20 cellular contexts compared by ENCODE assay signal in the genomic region with DNA sequence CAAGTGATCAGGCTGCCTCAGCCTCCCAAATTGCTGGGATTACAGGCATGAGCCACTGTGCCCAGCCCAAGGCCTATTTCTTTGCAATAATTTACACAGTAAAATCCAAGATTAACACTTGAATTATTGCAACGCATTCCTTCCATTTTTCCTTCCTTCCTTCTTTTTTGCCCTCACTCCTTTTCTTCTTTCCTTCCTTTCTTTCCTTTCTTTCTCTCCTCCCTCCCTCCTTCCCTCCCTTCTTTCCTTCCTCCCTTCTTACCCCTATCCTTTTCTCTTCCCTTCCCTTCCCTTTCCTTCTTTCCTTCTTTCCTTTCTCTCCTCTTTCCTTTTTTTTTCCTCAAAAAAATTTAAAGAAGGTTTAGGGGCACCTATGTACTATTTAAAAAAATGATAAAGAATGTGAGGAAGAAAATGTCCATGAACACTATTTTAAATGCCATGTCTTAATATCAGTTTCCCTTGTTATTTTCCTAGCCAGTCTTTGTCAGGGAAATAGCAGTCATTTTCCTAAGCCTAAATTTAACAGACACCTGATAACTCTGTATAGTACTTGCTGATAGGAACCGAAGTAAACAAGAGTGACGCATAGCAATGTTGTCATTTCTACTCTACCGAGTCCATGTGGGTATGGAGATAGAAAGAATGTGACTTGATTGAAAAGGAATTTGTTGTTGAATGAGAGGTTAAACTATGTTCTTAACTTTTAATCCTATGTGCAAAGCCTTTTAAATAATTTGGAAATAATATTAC.
A peak's percentile ranks its signal among the peaks of the same experiment; 100 is the strongest.
DNase-seq lines count a peak whose midpoint lies in the region; ATAC-seq and TF ChIP-seq lines count a peak whose summit lies in the region.
"Had no signal": no experiment of that assay in that cellular context is flagged by ENCODE, and none has a peak within 500 bp of the region (broad histone marks: within the 10 kb centered on the region; RNA-seq: fewer than 3 reads in every experiment).

No MANE protein-coding gene starts in this region.

- H3K27ac ChIP-seq in mesodermal cell (ENCODE audit: low read depth, low read length, severe bottlenecking): peak overlapping the region; percentile 72
- no peak overlapping the region for H3K27ac ChIP-seq in gastroesophageal sphincter
- H3K27ac ChIP-seq: foreskin keratinocyte had no signal

- no peak for TF ChIP-seq POLR2A in gastroesophageal sphincter (IDR thresholded peaks at IDR 0.05)

- POLR2A ChIA-PET in Caco-2 (lab: Charles Lee): no interaction called here

- CTCF ChIA-PET in Caco-2 (lab: Charles Lee): no interaction called here

- H3K4me3 Mint-ChIP-seq in Caco-2 (ENCODE audit: unreplicated experiment): no peak overlapping the region
- no peak overlapping the region for H3K4me3 Mint-ChIP-seq in chondrocyte (ENCODE audit: unreplicated experiment)
- H3K4me3 Mint-ChIP-seq: activated naive CD4-positive, alpha-beta T cell treated with anti-CD3 and anti-CD28 coated beads for 36 hours; brain; CD4-positive, alpha-beta T cell; naive thymus-derived CD8-positive, alpha-beta T cell; type B pancreatic cell had no signal

- H3K36me3 ChIP-seq in Caco-2 (ENCODE audit: control insufficient read depth, insufficient read depth, low read length): no peaks in the 10 kb centered on the region
- H3K36me3 ChIP-seq in mesodermal cell (ENCODE audit: control insufficient read depth, insufficient read depth, low read length): no peaks in the 10 kb centered on the region
- H3K36me3 ChIP-seq in gastroesophageal sphincter: no peaks in the 10 kb centered on the region

- H3K36me3 Mint-ChIP-seq in Caco-2 (ENCODE audit: insufficient read depth, unreplicated experiment): no peaks in the 10 kb centered on the region
- H3K36me3 Mint-ChIP-seq in chondrocyte (ENCODE audit: low read depth): no peaks in the 10 kb centered on the region
- H3K36me3 Mint-ChIP-seq: brain; naive thymus-derived CD8-positive, alpha-beta T cell; type B pancreatic cell had no signal

- TF ChIP-seq EP300 in gastroesophageal sphincter (IDR thresholded peaks at IDR 0.05): no peak

- intact Hi-C loops in Caco-2 (cut with micrococcal nuclease; ENCODE audit: unreplicated experiment): no loop called here

- peak overlapping the region; percentile 29 for H3K27ac Mint-ChIP-seq in Caco-2 (ENCODE audit: unreplicated experiment)
- no peak overlapping the region for H3K27ac Mint-ChIP-seq in chondrocyte (ENCODE audit: unreplicated experiment)
- H3K27ac Mint-ChIP-seq: activated naive CD4-positive, alpha-beta T cell treated with anti-CD3 and anti-CD28 coated beads for 36 hours; brain; CD4-positive, alpha-beta T cell; type B pancreatic cell had no signal

- ATAC-seq in gastroesophageal sphincter: no peak
- ATAC-seq: foreskin keratinocyte; naive thymus-derived CD8-positive, alpha-beta T cell; SK-N-SH treated with all-trans-retinoic acid at 6 μM for 48 hours; stimulated activated naive CD8-positive, alpha-beta T cell treated with anti-CD3 and anti-CD28 coated beads, Interleukin-15, Interleukin-2, amounts not matched to agents 100 U/mL and 50 U/mL, for 24 hours had no signal

- DNase-seq in Caco-2: no peak
- DNase-seq in amniotic epithelial cell (ENCODE audit: low read depth): peak; percentile 91
- DNase-seq in glomerular visceral epithelial cell (ENCODE audit: extremely low spot score): peak; percentile 28
- no peak for DNase-seq in RKO (ENCODE audit: low spot score)
- DNase-seq in central memory CD4-positive, alpha-beta T cell: no peak
- no peak for DNase-seq in chondrocyte (ENCODE audit: low spot score)
- DNase-seq: activated CD4-positive, alpha-beta T cell treated with anti-CD3 and anti-CD28 coated beads for 48 hours; activated naive CD4-positive, alpha-beta T cell treated with anti-CD3 and anti-CD28 coated beads for 36 hours; CD4-positive, alpha-beta T cell; foreskin keratinocyte; Kasumi-1; naive thymus-derived CD8-positive, alpha-beta T cell; NCI-H1417; NCI-H82; stimulated activated naive CD8-positive, alpha-beta T cell treated with anti-CD3 and anti-CD28 coated beads, Interleukin-15, Interleukin-2, amounts not matched to agents 100 U/mL and 50 U/mL, for 24 hours had no signal

- H3K27me3 ChIP-seq in Caco-2 (replicated peaks; ENCODE audit: control insufficient read depth, insufficient read depth, low read length) (no peaks in the 10 kb centered on the region), gastroesophageal sphincter (no peaks in the 10 kb centered on the region)
- H3K27me3 ChIP-seq: foreskin keratinocyte had no signal

- H3K4me1 ChIP-seq in Caco-2 (peaks cover 15% of the 10 kb centered on the region), mesodermal cell (ENCODE audit: control insufficient read depth, insufficient read depth, low read length, poor library complexity, severe bottlenecking) (no peaks in the 10 kb centered on the region), gastroesophageal sphincter (no peaks in the 10 kb centered on the region)
- H3K4me1 ChIP-seq: foreskin keratinocyte had no signal

- H3K9me3 ChIP-seq in Caco-2: peaks cover 6% of the 10 kb centered on the region
- peaks cover 17% of the 10 kb centered on the region for H3K9me3 ChIP-seq in mesodermal cell (ENCODE audit: control insufficient read depth, low read length)
- peaks cover 0 to under 1% (median 0%) of the 10 kb centered on the region in 3 donors for H3K9me3 ChIP-seq in gastroesophageal sphincter

- no TSS peak for BruUV-seq in Caco-2 (replicated peaks; lab: Mats Ljungman, UMichigan)

- no peak for TF ChIP-seq CTCF in Caco-2 (IDR thresholded peaks at IDR 0.05; ENCODE audit: insufficient read depth in 1 of 2, low read depth in 1 of 2, low read length in 1 of 2, severe bottlenecking in 1 of 2, unreplicated experiment in 1 of 2)
- no peak for TF ChIP-seq CTCF in gastroesophageal sphincter (IDR thresholded peaks at IDR 0.05)
- no peak for TF ChIP-seq CTCF in chondrocyte (IDR thresholded peaks at IDR 0.05)

- H3K27me3 Mint-ChIP-seq in Caco-2 (ENCODE audit: insufficient read depth, unreplicated experiment): no peaks in the 10 kb centered on the region
- H3K27me3 Mint-ChIP-seq in chondrocyte (ENCODE audit: low read depth): no peaks in the 10 kb centered on the region
- H3K27me3 Mint-ChIP-seq: CD4-positive, alpha-beta T cell; naive thymus-derived CD8-positive, alpha-beta T cell had no signal

- 78 to 89% methylated on average over 1 to 3 of the region's 4 CpGs for WGBS in mesodermal cell (ENCODE audit: insufficient coverage in 2 of 2), 2 experiments
- WGBS in gastroesophageal sphincter (ENCODE audit: low coverage in 1 of 2), 2 donors: 63 to 80% methylated on average over 4 of the region's 4 CpGs

- H3K9me3 Mint-ChIP-seq in Caco-2 (ENCODE audit: unreplicated experiment): peaks cover 28% of the 10 kb centered on the region
- peaks cover 3% of the 10 kb centered on the region for H3K9me3 Mint-ChIP-seq in chondrocyte (ENCODE audit: low read depth)
- H3K9me3 Mint-ChIP-seq: activated naive CD4-positive, alpha-beta T cell treated with anti-CD3 and anti-CD28 coated beads for 36 hours; CD4-positive, alpha-beta T cell; type B pancreatic cell had no signal

- H3K4me1 Mint-ChIP-seq in Caco-2 (ENCODE audit: low read depth, unreplicated experiment) (peaks cover 20% of the 10 kb centered on the region), chondrocyte (ENCODE audit: low read depth) (peaks cover 20% of the 10 kb centered on the region)

- H3K4me3 ChIP-seq in Caco-2 (ENCODE audit: low read depth, low read length) (no peak overlapping the region), mesodermal cell (ENCODE audit: extremely low read depth, insufficient read depth, low read length, poor library complexity, severe bottlenecking) (no peak overlapping the region), gastroesophageal sphincter (no peak overlapping the region)

Comparison
In these comparisons a context has a peak if more than half of its experiments do, and no peak if none do; other contexts are left out.
1. DNase-seq: peak in amniotic epithelial cell (single experiment) and glomerular visceral epithelial cell (single experiment); none in Caco-2 (0 of 2), RKO (single experiment), central memory CD4-positive, alpha-beta T cell (single experiment) and chondrocyte (single experiment).